In genomic region chr5:127302509-127302908, GRCh38 we compare ENCODE assay signal across 22 cellular contexts. TPM values are rescaled to one million over a fixed set of nuclear protein-coding genes. Genes with fewer than 3 reads are reported as not detected.
DNase-seq lines count a peak whose midpoint lies in the region; TF ChIP-seq lines count a peak whose summit lies in the region.
"Had no signal": no experiment of that assay in that cellular context is flagged by ENCODE, and none has a peak within 500 bp of the region (broad histone marks: within the 10 kb centered on the region; RNA-seq: fewer than 3 reads in every experiment).

No MANE protein-coding gene starts in this region.

- H3K4me1 Mint-ChIP-seq in CD4-positive, alpha-beta memory T cell, result no peaks in the 10 kb centered on the region
- H3K4me1 Mint-ChIP-seq: CD14-positive monocyte had no signal

- H4K20me1 ChIP-seq in osteoblast (ENCODE audit: insufficient read depth, low read length), result no peaks in the 10 kb centered on the region
- H4K20me1 ChIP-seq: BLaER1 had no signal

- H3K27ac ChIP-seq in dorsolateral prefrontal cortex (peak overlapping the region in 56 of 59 donors; percentile 32 to 100 (median 96)), osteoblast (ENCODE audit: low read depth, low read length) (no peak overlapping the region)
- H3K27ac ChIP-seq in CD4-positive, alpha-beta memory T cell (ENCODE audit: low read depth, low read length), result no peak overlapping the region
- H3K27ac ChIP-seq: BLaER1, HL-60 had no signal

- POLR2A ChIA-PET in CD4-positive, alpha-beta memory T cell (lab: Charles Lee; ENCODE audit: partially characterized antibody), result no interaction called here

- no peak overlapping the region for H3K27ac Mint-ChIP-seq in CD4-positive, alpha-beta memory T cell
- H3K27ac Mint-ChIP-seq: CD14-positive monocyte; CD8-positive, alpha-beta T cell had no signal

- H3K4me1 ChIP-seq in osteoblast (ENCODE audit: insufficient read depth, low read length), result no peaks in the 10 kb centered on the region
- H3K4me1 ChIP-seq in CD4-positive, alpha-beta memory T cell (ENCODE audit: insufficient read depth, low read length), result no peaks in the 10 kb centered on the region
- H3K4me1 ChIP-seq: BLaER1, HAP-1 had no signal

- no peaks in the 10 kb centered on the region for H3K79me2 ChIP-seq in osteoblast (ENCODE audit: insufficient read depth, low read length)

- no peak overlapping the region for H3K4me2 ChIP-seq in osteoblast (ENCODE audit: insufficient read depth, low read length)
- H3K4me2 ChIP-seq: BLaER1 had no signal

- CTCF ChIA-PET in CD4-positive, alpha-beta memory T cell (lab: Charles Lee; ENCODE audit: partially characterized antibody), result no interaction called here

- H3K4me3 Mint-ChIP-seq in CD4-positive, alpha-beta memory T cell, result no peak overlapping the region
- H3K4me3 Mint-ChIP-seq: CD14-positive monocyte; CD8-positive, alpha-beta T cell had no signal

- no peaks in the 10 kb centered on the region for H3K36me3 Mint-ChIP-seq in CD4-positive, alpha-beta memory T cell
- H3K36me3 Mint-ChIP-seq: CD14-positive monocyte; CD8-positive, alpha-beta T cell had no signal

- DNase-seq in HuH-7.5 (ENCODE audit: low spot score) (peak; percentile 38), amniotic epithelial cell (ENCODE audit: low read depth) (peak; percentile 46), dorsolateral prefrontal cortex (no peak), osteoblast (ENCODE audit: insufficient read length, low spot score, missing footprints) (peak; percentile 72), NCI-H524 (lab: John Stamatoyannopoulos, UW) (no peak), lower leg skin (ENCODE audit: low spot score in 2 of 2) (no peak)
- no peak for DNase-seq in CD4-positive, alpha-beta memory T cell
- DNase-seq in activated naive CD4-positive, alpha-beta T cell treated with Interleukin-2 at 50 U/mL for 16 hours, result no peak
- DNase-seq: 8988T; Calu3; CD8-positive, alpha-beta T cell; DMS 273 treated with DMSO at 0.1 percent for 48 hours; DMS79; GDM1; GOT3; IMR-90 had no signal

- H3K9me3 ChIP-seq in osteoblast (ENCODE audit: low read depth, low read length), result no peaks in the 10 kb centered on the region
- H3K9me3 ChIP-seq in CD4-positive, alpha-beta memory T cell (ENCODE audit: control insufficient read depth in 1 of 2, low read length in 2 of 2), result no peaks in the 10 kb centered on the region
- H3K9me3 ChIP-seq: BLaER1, HAP-1 had no signal

- TF ChIP-seq CTCF in dorsolateral prefrontal cortex (IDR thresholded peaks at IDR 0.05 in 54 of 56, conservative IDR thresholded peaks at IDR 0.05 in 2 of 56; ENCODE audit: low read depth in 1 of 56, partially characterized antibody in 56 of 56), result no peak
- TF ChIP-seq CTCF in osteoblast (IDR thresholded peaks at IDR 0.05; ENCODE audit: extremely low read depth, low read depth, low read length), result no peak
- no peak for TF ChIP-seq CTCF in lower leg skin (IDR thresholded peaks at IDR 0.05)

- H3K27me3 ChIP-seq in dorsolateral prefrontal cortex, result no peaks in the 10 kb centered on the region
- peaks cover 19% of the 10 kb centered on the region for H3K27me3 ChIP-seq in osteoblast (ENCODE audit: insufficient read depth, low read length)
- H3K27me3 ChIP-seq in CD4-positive, alpha-beta memory T cell (ENCODE audit: insufficient read depth, low read length), result no peaks in the 10 kb centered on the region
- H3K27me3 ChIP-seq: BLaER1 had no signal

- H2AFZ ChIP-seq in osteoblast (ENCODE audit: low read length), result no peak overlapping the region

- H3K36me3 ChIP-seq in osteoblast (ENCODE audit: insufficient read depth, low read length), result no peaks in the 10 kb centered on the region
- no peaks in the 10 kb centered on the region for H3K36me3 ChIP-seq in CD4-positive, alpha-beta memory T cell (ENCODE audit: insufficient read depth, low read length)
- H3K36me3 ChIP-seq: BLaER1, HAP-1 had no signal

- intact Hi-C loops in dorsolateral prefrontal cortex (cut with DNase I) (no loop called here), lower leg skin (cut with DNase I; ENCODE audit: low total_unique reads) (no loop called here)
- intact Hi-C loops in CD4-positive, alpha-beta memory T cell (cut with micrococcal nuclease), result no loop called here

- 75 to 80% methylated on average over 4 of the region's 4 CpGs for WGBS in lower leg skin, 2 donors

- no peak overlapping the region for H3K4me3 ChIP-seq in dorsolateral prefrontal cortex
- no peak overlapping the region for H3K4me3 ChIP-seq in osteoblast (ENCODE audit: insufficient read depth, low read length)
- no peak overlapping the region for H3K4me3 ChIP-seq in CD4-positive, alpha-beta memory T cell (ENCODE audit: low read length in 2 of 2)
- no peak overlapping the region for H3K4me3 ChIP-seq in lower leg skin (ENCODE audit: low read depth, poor library complexity, severe bottlenecking)
- H3K4me3 ChIP-seq: BLaER1, HAP-1, K562 had no signal

- H3K9me3 Mint-ChIP-seq in CD4-positive, alpha-beta memory T cell, result no peaks in the 10 kb centered on the region
- H3K9me3 Mint-ChIP-seq: CD14-positive monocyte; CD8-positive, alpha-beta T cell had no signal

- TF ChIP-seq POLR2A in lower leg skin (IDR thresholded peaks at IDR 0.05), result no peak

- peaks cover 5 to 17% of the 10 kb centered on the region in 2 donors for H3K27me3 Mint-ChIP-seq in CD4-positive, alpha-beta memory T cell

RNA-seq across cellular contexts. Expression of gene MEGF10, which starts 11.9 kb away (rescaled TPM):
- total RNA-seq in dorsolateral prefrontal cortex (100 to 1,000 TPM in 16 of 120 experiments, 10 to 100 TPM in 104; 22.4 to 157 (median 67.0) TPM), osteoblast (1.4 and 3.2 TPM in 2 replicates), lower leg skin (1 to 10 TPM in 3 of 4 donors, under 1 TPM in 1; 0.57 to 6.0 (median 4.3) TPM)
- not detected for total RNA-seq in CD4-positive, alpha-beta memory T cell
- not detected for polyA plus RNA-seq in CD4-positive, alpha-beta memory T cell
- total RNA-seq: CD8-positive, alpha-beta T cell; IMR-90 had no signal
- polyA plus RNA-seq: AG04450, CD14-positive monocyte, IMR-90, K562 had no signal

Comparison
In these comparisons a context has a peak if more than half of its experiments do, and no peak if none do; other contexts are left out.
1. DNase-seq: peak in HuH-7.5 (single experiment), amniotic epithelial cell (single experiment) and osteoblast (single experiment); none in dorsolateral prefrontal cortex (0 of 10), CD4-positive, alpha-beta memory T cell (0 of 5), NCI-H524 (0 of 2), activated naive CD4-positive, alpha-beta T cell treated with Interleukin-2 at 50 U/mL for 16 hours (single experiment) and lower leg skin (0 of 2).
2. H3K27ac ChIP-seq: peak in dorsolateral prefrontal cortex (56 of 59); none in osteoblast (single experiment) and CD4-positive, alpha-beta memory T cell (single experiment).